11 cellular contexts compared by ENCODE assay signal in the genomic region with DNA sequence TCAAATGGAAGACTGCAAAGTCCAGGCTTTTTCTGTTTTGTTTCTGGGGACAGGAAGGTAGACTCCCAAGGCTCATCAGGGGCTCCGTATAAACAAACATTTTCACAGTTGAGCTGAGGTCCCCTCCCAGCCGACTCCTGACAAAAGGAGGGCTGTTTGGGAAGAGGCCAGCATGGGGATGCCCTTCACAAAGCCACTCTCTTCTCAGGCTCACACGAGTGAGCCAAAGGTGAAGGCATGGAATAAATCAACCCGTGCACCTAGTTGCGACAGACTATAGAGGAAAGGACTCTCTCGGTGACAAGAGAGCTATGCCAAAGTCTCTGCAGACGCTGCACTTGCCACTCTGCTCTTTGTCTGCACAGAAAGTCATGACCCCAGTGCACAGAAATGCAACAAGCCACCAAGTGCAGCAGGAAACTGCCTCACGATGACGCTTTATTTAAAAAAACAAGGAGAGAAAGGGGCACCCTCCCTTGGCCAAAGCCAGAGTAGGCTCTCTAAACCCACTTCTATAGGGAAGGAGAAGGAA. TPM values are rescaled to one million over a fixed set of nuclear protein-coding genes. Genes with fewer than 3 reads are reported as not detected.
DNase-seq lines count a peak whose midpoint lies in the region; ATAC-seq, FAIRE-seq and TF ChIP-seq lines count a peak whose summit lies in the region.
"Had no signal": no experiment of that assay in that cellular context is flagged by ENCODE, and none has a peak within 500 bp of the region (broad histone marks: within the 10 kb centered on the region; RNA-seq: fewer than 3 reads in every experiment).

No MANE protein-coding gene starts in this region.

- peak overlapping the region; percentile 38 for H3K4me2 ChIP-seq in HepG2 (ENCODE audit: low read depth, low read length)

- intact Hi-C loops in HepG2 (cut with micrococcal nuclease; ENCODE audit: unreplicated experiment): loop anchor here (1.0 to 2.0 kb wide), 4 partner anchors 16 to 622 kb away; partner anchors contain the start of gene JAG1
- intact Hi-C loops in right lobe of liver (cut with DNase I): no loop called here
- intact Hi-C loops in prostate gland (cut with DNase I): no loop called here
- intact Hi-C loops in aorta (cut with DNase I): loop anchor here in 1 of 2 donors (5.0 to 10.0 kb wide), 2 partner anchors 58 to 185 kb away; no protein-coding TSS in a partner anchor

- peak; percentile 13; the same call in 1 of the 2 replicates for TF ChIP-seq CTCF in HepG2 (CRISPR knock-in tag; IDR thresholded peaks at IDR 0.05)
- no peak for TF ChIP-seq CTCF in right lobe of liver (IDR thresholded peaks at IDR 0.05)
- TF ChIP-seq CTCF in right atrium auricular region (IDR thresholded peaks at IDR 0.05): no peak
- no peak for TF ChIP-seq CTCF in prostate gland (IDR thresholded peaks at IDR 0.05)

- BruUV-seq in HepG2 (replicated peaks; lab: Mats Ljungman, UMichigan): no TSS peak

- no peaks in the 10 kb centered on the region for H3K9me3 ChIP-seq in HepG2 (ENCODE audit: low read length)
- no peaks in the 10 kb centered on the region for H3K9me3 ChIP-seq in right lobe of liver
- H3K9me3 ChIP-seq in right atrium auricular region: no peaks in the 10 kb centered on the region
- no peaks in the 10 kb centered on the region for H3K9me3 ChIP-seq in prostate gland
- H3K9me3 ChIP-seq in aorta (ENCODE audit: control insufficient read depth, low read length): no peaks in the 10 kb centered on the region

- H3K36me3 ChIP-seq in HepG2 (replicated peaks in 1 of 2; ENCODE audit: control insufficient read depth in 1 of 2, insufficient read depth in 2 of 2, low read length in 2 of 2) (peaks cover 85 to 95% of the 10 kb centered on the region in 2 experiments), right lobe of liver (peaks cover 0 to 12% (median 11%) of the 10 kb centered on the region in 4 donors), right atrium auricular region (peaks cover 69% of the 10 kb centered on the region), prostate gland (peaks cover 8 to 12% of the 10 kb centered on the region in 2 donors), aorta (ENCODE audit: control insufficient read depth in 1 of 2, insufficient read depth in 2 of 2, low read length in 1 of 2) (peaks cover 0 to 21% of the 10 kb centered on the region in 2 donors)

- 30% methylated on average over 9 of the region's 9 CpGs for WGBS in HepG2 (ENCODE audit: low lambda C conversion rate)
- 60% methylated on average over 9 of the region's 9 CpGs for WGBS in right lobe of liver (ENCODE audit: insufficient coverage, low coverage, low lambda C conversion rate, missing lambda C conversion rate)
- WGBS in prostate gland: 12% methylated on average over 9 of the region's 9 CpGs
- WGBS in aorta, 2 donors: 4 to 9% methylated on average over 9 of the region's 9 CpGs

- CTCF ChIA-PET in HepG2 (lab: Yijun Ruan, JAX; ENCODE audit: low intra/inter-chr PET ratio, low total read pairs): no interaction called here

- peak; percentile 28 to 81; a peak in 3 of 4 replicates for TF ChIP-seq EP300 in HepG2 (IDR thresholded peaks at IDR 0.05; ENCODE audit: low read depth in 2 of 2, low read length in 2 of 2)
- TF ChIP-seq EP300 in HepG2 (CRISPR knock-in tag; IDR thresholded peaks at IDR 0.05; ENCODE audit: borderline replicate concordance): peak; percentile 66; the same call in 1 of the 2 replicates

- H3K9ac ChIP-seq in HepG2 (ENCODE audit: insufficient read depth, low read depth, low read length): peak overlapping the region; percentile 28

- no peak overlapping the region for H3K4me3 ChIP-seq in HepG2 (replicated peaks in 1 of 3; ENCODE audit: insufficient read depth in 1 of 3, low read depth in 2 of 3, low read length in 3 of 3)
- no peak overlapping the region for H3K4me3 ChIP-seq in right lobe of liver
- no peak overlapping the region for H3K4me3 ChIP-seq in right atrium auricular region
- no peak overlapping the region for H3K4me3 ChIP-seq in prostate gland
- H3K4me3 ChIP-seq in aorta (ENCODE audit: low read length in 2 of 2): no peak overlapping the region

- H3K27ac ChIP-seq in HepG2 (ENCODE audit: extremely low read length, insufficient read depth, low read length) (peak overlapping the region; percentile 69), right lobe of liver (peak overlapping the region in 1 of 3 donors; percentile 16), right atrium auricular region (peak overlapping the region; percentile 57 to 72), prostate gland (peak overlapping the region; percentile 52 to 67), aorta (ENCODE audit: low read depth in 1 of 2, low read length in 2 of 2) (peak overlapping the region; percentile 86 to 95)

- FAIRE-seq in HepG2 (lab: Jason Lieb, UNC): peak; percentile 44

- peak; percentile 89 for DNase-seq in HepG2 (ENCODE audit: low spot score)
- DNase-seq in right lobe of liver: no peak
- no peak for DNase-seq in right atrium auricular region (ENCODE audit: low spot score)
- no peak for DNase-seq in prostate gland (ENCODE audit: low spot score)
- no peak for DNase-seq in aorta
- no peak for DNase-seq in DMS53 (lab: John Stamatoyannopoulos, UW)
- no peak for DNase-seq in NCI-H146 treated with DMSO at 0.1 percent for 48 hours (lab: John Stamatoyannopoulos, UW; ENCODE audit: unreplicated experiment)
- no peak for DNase-seq in NCI-H2107 (lab: John Stamatoyannopoulos, UW)
- DNase-seq: activated T-cell treated with anti-CD3 and anti-CD28 coated beads, Interleukin-2, amount 50 U/mL, for 4 hours; DMS 273 treated with DMSO at 0.1 percent for 48 hours; NCI-H524 had no signal

- H2AFZ ChIP-seq in HepG2 (ENCODE audit: low read length): no peak overlapping the region

- no peak for TF ChIP-seq RAD21 in HepG2 (CRISPR knock-in tag; IDR thresholded peaks at IDR 0.05)

- peaks cover 40% of the 10 kb centered on the region for H3K4me1 ChIP-seq in HepG2 (ENCODE audit: insufficient read depth, low read length)
- H3K4me1 ChIP-seq in right lobe of liver: no peaks in the 10 kb centered on the region
- H3K4me1 ChIP-seq in right atrium auricular region: peaks cover 0 to 67% of the 10 kb centered on the region in 2 donors
- H3K4me1 ChIP-seq in prostate gland (replicated peaks): peaks cover 8% of the 10 kb centered on the region
- peaks cover 3 to 5% of the 10 kb centered on the region in 2 donors for H3K4me1 ChIP-seq in aorta (ENCODE audit: control insufficient read depth in 1 of 2, insufficient read depth in 2 of 2, low read length in 2 of 2)

- H3K27me3 ChIP-seq in HepG2 (ENCODE audit: control insufficient read depth in 1 of 2, insufficient read depth in 2 of 2, low read length in 2 of 2) (no peaks in the 10 kb centered on the region), right lobe of liver (no peaks in the 10 kb centered on the region), right atrium auricular region (no peaks in the 10 kb centered on the region), prostate gland (replicated peaks; ENCODE audit: insufficient read depth) (no peaks in the 10 kb centered on the region), aorta (ENCODE audit: control insufficient read depth in 1 of 2, insufficient read depth in 2 of 2, low read length in 1 of 2) (no peaks in the 10 kb centered on the region)

- in situ Hi-C loops in HepG2 (cut with HindIII; ENCODE audit: extremely low pct_ligation_motif_present, low pct_unique_long_range_greater_than_20kb): no loop called here

- TF ChIP-seq POLR2A in HepG2 (IDR thresholded peaks at IDR 0.05; ENCODE audit: insufficient read depth in 1 of 2, low read depth in 2 of 2, low read length in 2 of 2) (no peak), right lobe of liver (IDR thresholded peaks at IDR 0.05) (no peak), prostate gland (IDR thresholded peaks at IDR 0.05) (no peak)

- peak; percentile 84 for ATAC-seq in HepG2
- no peak for ATAC-seq in right lobe of liver
- ATAC-seq in aorta (ENCODE audit: low FRiP score): peak; percentile 43
- ATAC-seq: activated T-cell treated with anti-CD3 and anti-CD28 coated beads, Interleukin-2, amount 50 U/mL, for 4 hours had no signal

- POLR2A ChIA-PET in HepG2 (lab: Yijun Ruan, JAX): interaction anchor here (0.5 to 1.7 kb wide), 3 partner anchors 19 to 21 kb away, joined by 3 to 10 read pairs (median 8); partner anchors contain the start of gene JAG1

- H3K79me2 ChIP-seq in HepG2 (ENCODE audit: insufficient read depth, low read length): peaks cover 25% of the 10 kb centered on the region

- no peaks in the 10 kb centered on the region; the same call in 1 of the 2 replicates for H4K20me1 ChIP-seq in HepG2 (ENCODE audit: insufficient read depth, low read length)

TF ChIP-seq in HepG2, 621 proteins besides CTCF, POLR2A, EP300 and RAD21 (continues in another document):
- TF ChIP-seq ZNF350 (CRISPR knock-in tag; IDR thresholded peaks at IDR 0.05; ENCODE audit: borderline replicate concordance, low read depth) (no peak), KDM5A (IDR thresholded peaks at IDR 0.05; ENCODE audit: borderline replicate concordance, low read length) (no peak; the same call in 1 of the 2 replicates)

RNA-seq across cellular contexts. Expression of gene JAG1, which starts 21.1 kb away (rescaled TPM):
- total RNA-seq in HepG2 (2016; rRNA removed; fragmentation: Illumina TruSeq; extraction: Trizol): 18.1 and 56.3 TPM in 2 replicates
- 30.6 and 34.3 TPM in 2 replicates for total RNA-seq in HepG2 (2016; cell fraction: cytosol; rRNA removed; fragmentation: Illumina TruSeq; extraction: Trizol; ENCODE audit: low read depth)
- 15.5 and 55.3 TPM in 2 replicates for total RNA-seq in HepG2 (2016; cell fraction: insoluble cytoplasmic fraction; rRNA removed; fragmentation: Illumina TruSeq; extraction: Trizol)
- total RNA-seq in HepG2 (2016; cell fraction: membrane; rRNA removed; fragmentation: Illumina TruSeq; extraction: Trizol): 13.4 and 15.1 TPM in 2 replicates
- total RNA-seq in HepG2 (2016; cell fraction: nucleus; rRNA removed; fragmentation: Illumina TruSeq; extraction: Trizol): 102 and 121 TPM in 2 replicates
- 43.0 and 47.1 TPM in 2 replicates for polyA plus RNA-seq in HepG2 (2011; rRNA removed)
- polyA plus RNA-seq in HepG2 (2011; cell fraction: cytosol; rRNA removed): 33.0 and 33.7 TPM in 2 replicates
- polyA plus RNA-seq in HepG2 (2011; cell fraction: nucleus; rRNA removed): 120 and 155 TPM in 2 replicates
- 35.8 and 54.0 TPM in 2 replicates for polyA plus RNA-seq in HepG2 (2012)
- polyA plus RNA-seq in HepG2 (2016; cell fraction: cytosol; fragmentation: Illumina TruSeq; extraction: Trizol; ENCODE audit: low read depth): 0.86 and 1.3 TPM in 2 replicates
- 9.4 and 10.2 TPM in 2 replicates for polyA plus RNA-seq in HepG2 (2016; cell fraction: insoluble cytoplasmic fraction; fragmentation: Illumina TruSeq; extraction: Trizol; ENCODE audit: low read depth)
- 2.2 and 3.0 TPM in 2 replicates for polyA plus RNA-seq in HepG2 (2016; cell fraction: membrane; fragmentation: Illumina TruSeq; extraction: Trizol; ENCODE audit: low read depth)
- 112 and 122 TPM in 2 replicates for polyA plus RNA-seq in HepG2 (2016; cell fraction: nucleus; fragmentation: Illumina TruSeq; extraction: Trizol; ENCODE audit: insufficient read depth, low read depth)
- 8.0 and 192 TPM in 2 replicates for polyA minus RNA-seq in HepG2 (2011; rRNA and poly(A)+ RNA removed; ENCODE audit: low replicate concordance)
- 103 and 108 TPM in 2 replicates for polyA minus RNA-seq in HepG2 (2011; cell fraction: cytosol; rRNA and poly(A)+ RNA removed)
- 248 and 302 TPM in 2 replicates for polyA minus RNA-seq in HepG2 (2011; cell fraction: nucleus; rRNA and poly(A)+ RNA removed)
- 1 to 10 TPM; 3.1 to 8.5 (median 6.7) TPM for total RNA-seq in right lobe of liver
- total RNA-seq in right atrium auricular region: 10 to 100 TPM; 30.9 to 32.8 TPM
- total RNA-seq in prostate gland: 10 to 100 TPM; 46.5 to 72.3 TPM
- 100 to 1,000 TPM; 133 to 226 TPM for total RNA-seq in aorta
- polyA plus RNA-seq in aorta: 100 to 1,000 TPM in 1 of 2 donors, 10 to 100 TPM in 1; 22.4 to 166 TPM

Comparison
In these comparisons a context has a peak if more than half of its experiments do, and no peak if none do; other contexts are left out.
1. ATAC-seq: peak in HepG2 (single experiment) and aorta (single experiment); none in right lobe of liver (0 of 4).